Comparison of ENCODE assay signal across 1 cellular context in the genomic region with DNA sequence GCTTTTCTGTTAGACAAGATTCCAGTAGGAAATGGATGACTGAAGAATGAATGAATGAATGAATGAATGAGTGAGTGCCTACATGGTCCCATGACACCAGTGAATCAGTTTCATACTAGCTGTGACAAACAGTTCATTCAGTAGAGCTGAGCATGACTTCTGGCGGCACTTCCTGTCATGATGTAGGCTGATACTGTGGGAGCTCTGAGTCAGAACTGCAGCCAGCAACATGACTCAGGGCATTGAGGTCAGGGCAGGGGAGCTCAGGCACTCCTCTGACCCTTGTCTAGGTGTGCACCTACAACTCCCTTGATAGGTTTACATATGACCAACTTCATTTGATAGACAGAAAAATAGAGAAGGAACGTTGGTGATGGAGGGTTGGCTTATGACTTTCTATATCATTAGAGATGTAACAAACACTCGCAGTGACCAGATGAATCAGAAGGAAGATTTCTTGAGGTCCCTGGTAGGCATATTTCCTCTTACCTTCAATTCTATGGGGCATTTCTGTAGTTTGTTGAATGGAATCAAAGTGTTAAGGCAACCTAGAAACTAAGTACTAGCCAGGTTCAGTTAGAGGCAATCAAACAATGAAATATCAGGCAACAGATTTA.
A peak's percentile ranks its signal among the peaks of the same experiment; 100 is the strongest.
TF ChIP-seq lines count a peak whose summit lies in the region.

No MANE protein-coding gene starts in this region.

TF ChIP-seq in HepG2, 621 proteins besides CTCF, POLR2A, EP300 and RAD21 (continued from another document and continues in another):
- no peak for TF ChIP-seq ZBTB37 (CRISPR knock-in tag; IDR thresholded peaks at IDR 0.05)
- TF ChIP-seq, protein P1, sequence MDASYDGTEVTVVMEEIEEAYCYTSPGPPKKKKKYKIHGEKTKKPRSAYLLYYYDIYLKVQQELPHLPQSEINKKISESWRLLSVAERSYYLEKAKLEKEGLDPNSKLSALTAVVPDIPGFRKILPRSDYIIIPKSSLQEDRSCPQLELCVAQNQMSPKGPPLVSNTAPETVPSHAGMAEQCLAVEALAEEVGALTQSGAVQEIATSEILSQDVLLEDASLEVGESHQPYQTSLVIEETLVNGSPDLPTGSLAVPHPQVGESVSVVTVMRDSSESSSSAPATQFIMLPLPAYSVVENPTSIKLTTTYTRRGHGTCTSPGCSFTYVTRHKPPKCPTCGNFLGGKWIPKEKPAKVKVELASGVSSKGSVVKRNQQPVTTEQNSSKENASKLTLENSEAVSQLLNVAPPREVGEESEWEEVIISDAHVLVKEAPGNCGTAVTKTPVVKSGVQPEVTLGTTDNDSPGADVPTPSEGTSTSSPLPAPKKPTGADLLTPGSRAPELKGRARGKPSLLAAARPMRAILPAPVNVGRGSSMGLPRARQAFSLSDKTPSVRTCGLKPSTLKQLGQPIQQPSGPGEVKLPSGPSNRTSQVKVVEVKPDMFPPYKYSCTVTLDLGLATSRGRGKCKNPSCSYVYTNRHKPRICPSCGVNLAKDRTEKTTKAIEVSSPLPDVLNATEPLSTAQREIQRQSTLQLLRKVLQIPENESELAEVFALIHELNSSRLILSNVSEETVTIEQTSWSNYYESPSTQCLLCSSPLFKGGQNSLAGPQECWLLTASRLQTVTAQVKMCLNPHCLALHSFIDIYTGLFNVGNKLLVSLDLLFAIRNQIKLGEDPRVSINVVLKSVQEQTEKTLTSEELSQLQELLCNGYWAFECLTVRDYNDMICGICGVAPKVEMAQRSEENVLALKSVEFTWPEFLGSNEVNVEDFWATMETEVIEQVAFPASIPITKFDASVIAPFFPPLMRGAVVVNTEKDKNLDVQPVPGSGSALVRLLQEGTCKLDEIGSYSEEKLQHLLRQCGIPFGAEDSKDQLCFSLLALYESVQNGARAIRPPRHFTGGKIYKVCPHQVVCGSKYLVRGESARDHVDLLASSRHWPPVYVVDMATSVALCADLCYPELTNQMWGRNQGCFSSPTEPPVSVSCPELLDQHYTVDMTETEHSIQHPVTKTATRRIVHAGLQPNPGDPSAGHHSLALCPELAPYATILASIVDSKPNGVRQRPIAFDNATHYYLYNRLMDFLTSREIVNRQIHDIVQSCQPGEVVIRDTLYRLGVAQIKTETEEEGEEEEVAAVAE (CRISPR knock-in tag; IDR thresholded peaks at IDR 0.05; ENCODE audit: borderline replicate concordance), result peak; percentile 69; the same call in 1 of the 2 replicates
- TF ChIP-seq ZNF274 (CRISPR knock-in tag; IDR thresholded peaks at IDR 0.05), result no peak
- TF ChIP-seq ZBTB21 (CRISPR knock-in tag; IDR thresholded peaks at IDR 0.05), result peak; percentile 59; the same call in 1 of the 2 replicates
- TF ChIP-seq ZNF496 (CRISPR knock-in tag; IDR thresholded peaks at IDR 0.05; ENCODE audit: insufficient replicate concordance), result no peak
- TF ChIP-seq MXI1 (IDR thresholded peaks at IDR 0.05; ENCODE audit: borderline replicate concordance, low read depth, low read length), result peak; percentile 78; the same call in 1 of the 3 replicates
- TF ChIP-seq, protein P2, sequence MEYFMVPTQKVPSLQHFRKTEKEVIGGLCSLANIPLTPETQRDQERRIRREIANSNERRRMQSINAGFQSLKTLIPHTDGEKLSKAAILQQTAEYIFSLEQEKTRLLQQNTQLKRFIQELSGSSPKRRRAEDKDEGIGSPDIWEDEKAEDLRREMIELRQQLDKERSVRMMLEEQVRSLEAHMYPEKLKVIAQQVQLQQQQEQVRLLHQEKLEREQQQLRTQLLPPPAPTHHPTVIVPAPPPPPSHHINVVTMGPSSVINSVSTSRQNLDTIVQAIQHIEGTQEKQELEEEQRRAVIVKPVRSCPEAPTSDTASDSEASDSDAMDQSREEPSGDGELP (IDR thresholded peaks at IDR 0.05; ENCODE audit: borderline replicate concordance, low read depth), result no peak
- no peak for TF ChIP-seq MTA3 (CRISPR knock-in tag; IDR thresholded peaks at IDR 0.05)
- TF ChIP-seq NFYC (CRISPR knock-in tag; IDR thresholded peaks at IDR 0.05), result no peak
- TF ChIP-seq, protein P3, sequence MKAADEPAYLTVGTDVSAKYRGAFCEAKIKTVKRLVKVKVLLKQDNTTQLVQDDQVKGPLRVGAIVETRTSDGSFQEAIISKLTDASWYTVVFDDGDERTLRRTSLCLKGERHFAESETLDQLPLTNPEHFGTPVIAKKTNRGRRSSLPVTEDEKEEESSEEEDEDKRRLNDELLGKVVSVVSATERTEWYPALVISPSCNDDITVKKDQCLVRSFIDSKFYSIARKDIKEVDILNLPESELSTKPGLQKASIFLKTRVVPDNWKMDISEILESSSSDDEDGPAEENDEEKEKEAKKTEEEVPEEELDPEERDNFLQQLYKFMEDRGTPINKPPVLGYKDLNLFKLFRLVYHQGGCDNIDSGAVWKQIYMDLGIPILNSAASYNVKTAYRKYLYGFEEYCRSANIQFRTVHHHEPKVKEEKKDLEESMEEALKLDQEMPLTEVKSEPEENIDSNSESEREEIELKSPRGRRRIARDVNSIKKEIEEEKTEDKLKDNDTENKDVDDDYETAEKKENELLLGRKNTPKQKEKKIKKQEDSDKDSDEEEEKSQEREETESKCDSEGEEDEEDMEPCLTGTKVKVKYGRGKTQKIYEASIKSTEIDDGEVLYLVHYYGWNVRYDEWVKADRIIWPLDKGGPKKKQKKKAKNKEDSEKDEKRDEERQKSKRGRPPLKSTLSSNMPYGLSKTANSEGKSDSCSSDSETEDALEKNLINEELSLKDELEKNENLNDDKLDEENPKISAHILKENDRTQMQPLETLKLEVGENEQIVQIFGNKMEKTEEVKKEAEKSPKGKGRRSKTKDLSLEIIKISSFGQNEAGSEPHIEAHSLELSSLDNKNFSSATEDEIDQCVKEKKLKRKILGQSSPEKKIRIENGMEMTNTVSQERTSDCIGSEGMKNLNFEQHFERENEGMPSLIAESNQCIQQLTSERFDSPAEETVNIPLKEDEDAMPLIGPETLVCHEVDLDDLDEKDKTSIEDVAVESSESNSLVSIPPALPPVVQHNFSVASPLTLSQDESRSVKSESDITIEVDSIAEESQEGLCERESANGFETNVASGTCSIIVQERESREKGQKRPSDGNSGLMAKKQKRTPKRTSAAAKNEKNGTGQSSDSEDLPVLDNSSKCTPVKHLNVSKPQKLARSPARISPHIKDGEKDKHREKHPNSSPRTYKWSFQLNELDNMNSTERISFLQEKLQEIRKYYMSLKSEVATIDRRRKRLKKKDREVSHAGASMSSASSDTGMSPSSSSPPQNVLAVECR (CRISPR knock-in tag; IDR thresholded peaks at IDR 0.05; ENCODE audit: borderline replicate concordance), result no peak
- no peak for TF ChIP-seq ZNF326 (CRISPR knock-in tag; IDR thresholded peaks at IDR 0.05; ENCODE audit: borderline replicate concordance)
- TF ChIP-seq, protein P4, sequence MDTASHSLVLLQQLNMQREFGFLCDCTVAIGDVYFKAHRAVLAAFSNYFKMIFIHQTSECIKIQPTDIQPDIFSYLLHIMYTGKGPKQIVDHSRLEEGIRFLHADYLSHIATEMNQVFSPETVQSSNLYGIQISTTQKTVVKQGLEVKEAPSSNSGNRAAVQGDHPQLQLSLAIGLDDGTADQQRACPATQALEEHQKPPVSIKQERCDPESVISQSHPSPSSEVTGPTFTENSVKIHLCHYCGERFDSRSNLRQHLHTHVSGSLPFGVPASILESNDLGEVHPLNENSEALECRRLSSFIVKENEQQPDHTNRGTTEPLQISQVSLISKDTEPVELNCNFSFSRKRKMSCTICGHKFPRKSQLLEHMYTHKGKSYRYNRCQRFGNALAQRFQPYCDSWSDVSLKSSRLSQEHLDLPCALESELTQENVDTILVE (CRISPR knock-in tag; IDR thresholded peaks at IDR 0.05), result no peak
- no peak for TF ChIP-seq HDAC6 (IDR thresholded peaks at IDR 0.05; ENCODE audit: low read depth, low read length)
- TF ChIP-seq, protein P5, sequence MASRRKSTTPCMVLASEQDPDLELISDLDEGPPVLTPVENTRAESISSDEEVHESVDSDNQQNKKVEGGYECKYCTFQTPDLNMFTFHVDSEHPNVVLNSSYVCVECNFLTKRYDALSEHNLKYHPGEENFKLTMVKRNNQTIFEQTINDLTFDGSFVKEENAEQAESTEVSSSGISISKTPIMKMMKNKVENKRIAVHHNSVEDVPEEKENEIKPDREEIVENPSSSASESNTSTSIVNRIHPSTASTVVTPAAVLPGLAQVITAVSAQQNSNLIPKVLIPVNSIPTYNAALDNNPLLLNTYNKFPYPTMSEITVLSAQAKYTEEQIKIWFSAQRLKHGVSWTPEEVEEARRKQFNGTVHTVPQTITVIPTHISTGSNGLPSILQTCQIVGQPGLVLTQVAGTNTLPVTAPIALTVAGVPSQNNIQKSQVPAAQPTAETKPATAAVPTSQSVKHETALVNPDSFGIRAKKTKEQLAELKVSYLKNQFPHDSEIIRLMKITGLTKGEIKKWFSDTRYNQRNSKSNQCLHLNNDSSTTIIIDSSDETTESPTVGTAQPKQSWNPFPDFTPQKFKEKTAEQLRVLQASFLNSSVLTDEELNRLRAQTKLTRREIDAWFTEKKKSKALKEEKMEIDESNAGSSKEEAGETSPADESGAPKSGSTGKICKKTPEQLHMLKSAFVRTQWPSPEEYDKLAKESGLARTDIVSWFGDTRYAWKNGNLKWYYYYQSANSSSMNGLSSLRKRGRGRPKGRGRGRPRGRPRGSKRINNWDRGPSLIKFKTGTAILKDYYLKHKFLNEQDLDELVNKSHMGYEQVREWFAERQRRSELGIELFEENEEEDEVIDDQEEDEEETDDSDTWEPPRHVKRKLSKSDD (CRISPR knock-in tag; IDR thresholded peaks at IDR 0.05; ENCODE audit: low read depth), result no peak
- peak; percentile 66; the same call in 1 of the 2 replicates for TF ChIP-seq KDM1A (CRISPR knock-in tag; IDR thresholded peaks at IDR 0.05)
- TF ChIP-seq ZSCAN30 (CRISPR knock-in tag; IDR thresholded peaks at IDR 0.05), result no peak
- no peak for TF ChIP-seq ZNF607 (CRISPR knock-in tag; IDR thresholded peaks at IDR 0.05; ENCODE audit: borderline replicate concordance)
- TF ChIP-seq ERF (CRISPR knock-in tag; IDR thresholded peaks at IDR 0.05), result peak; percentile 70; the same call in 1 of the 2 replicates
- TF ChIP-seq JUND (CRISPR knock-in tag; IDR thresholded peaks at IDR 0.05), result no peak
- TF ChIP-seq ZNF292 (CRISPR knock-in tag; IDR thresholded peaks at IDR 0.05; ENCODE audit: borderline replicate concordance, low read depth), result peak; percentile 37; the same call in 1 of the 2 replicates
- no peak for TF ChIP-seq SCMH1 (CRISPR knock-in tag; IDR thresholded peaks at IDR 0.05; ENCODE audit: borderline replicate concordance)
- no peak for TF ChIP-seq TCF7 (IDR thresholded peaks at IDR 0.05; ENCODE audit: low read depth)
- no peak for TF ChIP-seq HIC2 (CRISPR knock-in tag; IDR thresholded peaks at IDR 0.05; ENCODE audit: low read depth)
- no peak for TF ChIP-seq ZNF605 (CRISPR knock-in tag; IDR thresholded peaks at IDR 0.05)
- TF ChIP-seq TFDP1 (CRISPR knock-in tag; IDR thresholded peaks at IDR 0.05; ENCODE audit: borderline replicate concordance), result no peak; the same call in 1 of the 2 replicates
- TF ChIP-seq GLI4 (CRISPR knock-in tag; IDR thresholded peaks at IDR 0.05; ENCODE audit: borderline replicate concordance), result no peak
- no peak for TF ChIP-seq ZNF33A (CRISPR knock-in tag; IDR thresholded peaks at IDR 0.05; ENCODE audit: borderline replicate concordance)
- TF ChIP-seq GTF3A (CRISPR knock-in tag; conservative IDR thresholded peaks at IDR 0.05), result no peak
- TF ChIP-seq, protein P6, sequence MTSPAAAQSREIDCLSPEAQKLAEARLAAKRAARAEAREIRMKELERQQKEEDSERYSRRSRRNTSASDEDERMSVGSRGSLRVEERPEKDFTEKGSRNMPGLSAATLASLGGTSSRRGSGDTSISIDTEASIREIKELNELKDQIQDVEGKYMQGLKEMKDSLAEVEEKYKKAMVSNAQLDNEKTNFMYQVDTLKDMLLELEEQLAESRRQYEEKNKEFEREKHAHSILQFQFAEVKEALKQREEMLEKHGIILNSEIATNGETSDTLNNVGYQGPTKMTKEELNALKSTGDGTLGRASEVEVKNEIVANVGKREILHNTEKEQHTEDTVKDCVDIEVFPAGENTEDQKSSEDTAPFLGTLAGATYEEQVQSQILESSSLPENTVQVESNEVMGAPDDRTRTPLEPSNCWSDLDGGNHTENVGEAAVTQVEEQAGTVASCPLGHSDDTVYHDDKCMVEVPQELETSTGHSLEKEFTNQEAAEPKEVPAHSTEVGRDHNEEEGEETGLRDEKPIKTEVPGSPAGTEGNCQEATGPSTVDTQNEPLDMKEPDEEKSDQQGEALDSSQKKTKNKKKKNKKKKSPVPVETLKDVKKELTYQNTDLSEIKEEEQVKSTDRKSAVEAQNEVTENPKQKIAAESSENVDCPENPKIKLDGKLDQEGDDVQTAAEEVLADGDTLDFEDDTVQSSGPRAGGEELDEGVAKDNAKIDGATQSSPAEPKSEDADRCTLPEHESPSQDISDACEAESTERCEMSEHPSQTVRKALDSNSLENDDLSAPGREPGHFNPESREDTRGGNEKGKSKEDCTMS (CRISPR knock-in tag; conservative IDR thresholded peaks at IDR 0.05), result no peak
- TF ChIP-seq, protein P7, sequence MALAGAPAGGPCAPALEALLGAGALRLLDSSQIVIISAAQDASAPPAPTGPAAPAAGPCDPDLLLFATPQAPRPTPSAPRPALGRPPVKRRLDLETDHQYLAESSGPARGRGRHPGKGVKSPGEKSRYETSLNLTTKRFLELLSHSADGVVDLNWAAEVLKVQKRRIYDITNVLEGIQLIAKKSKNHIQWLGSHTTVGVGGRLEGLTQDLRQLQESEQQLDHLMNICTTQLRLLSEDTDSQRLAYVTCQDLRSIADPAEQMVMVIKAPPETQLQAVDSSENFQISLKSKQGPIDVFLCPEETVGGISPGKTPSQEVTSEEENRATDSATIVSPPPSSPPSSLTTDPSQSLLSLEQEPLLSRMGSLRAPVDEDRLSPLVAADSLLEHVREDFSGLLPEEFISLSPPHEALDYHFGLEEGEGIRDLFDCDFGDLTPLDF (CRISPR knock-in tag; IDR thresholded peaks at IDR 0.05), result no peak
